Comparison of ENCODE assay signal across 8 cellular contexts in the genomic region with DNA sequence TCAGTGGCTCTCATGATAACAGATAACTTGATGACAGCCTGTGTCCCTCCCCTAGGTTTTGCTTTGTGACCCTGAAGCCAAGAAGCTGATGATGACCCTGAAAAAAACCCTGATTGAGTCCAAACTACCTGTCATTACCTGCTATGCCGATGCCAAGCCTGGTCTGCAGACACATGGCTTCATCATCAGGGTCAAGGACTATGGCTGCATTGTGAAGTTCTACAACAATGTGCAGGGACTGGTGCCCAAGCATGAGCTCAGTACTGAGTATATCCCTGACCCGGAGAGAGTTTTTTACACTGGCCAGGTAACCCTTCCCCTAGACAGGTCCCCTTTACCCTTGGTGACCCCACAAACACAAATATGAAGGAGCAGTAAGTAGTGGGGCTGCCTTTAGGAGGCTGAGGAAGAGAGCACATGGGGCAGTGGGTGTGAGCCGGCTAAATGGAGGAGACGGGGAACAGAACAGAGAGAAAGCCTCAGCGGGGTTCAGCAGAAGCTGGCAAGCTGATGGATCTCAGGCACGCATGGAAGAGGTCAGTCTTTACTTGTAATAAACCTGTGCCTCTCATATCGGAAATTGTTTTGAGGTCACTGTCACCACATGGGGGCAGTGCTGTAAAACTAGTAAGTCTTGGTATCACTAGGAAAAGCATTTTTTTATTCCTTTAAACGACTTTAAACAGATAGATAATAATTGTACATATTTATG. TPM values are rescaled to one million over a fixed set of nuclear protein-coding genes. Genes with fewer than 3 reads are reported as not detected.
DNase-seq lines count a peak whose midpoint lies in the region; ATAC-seq and TF ChIP-seq lines count a peak whose summit lies in the region.

No MANE protein-coding gene starts in this region.

- WGBS in body of pancreas, 2 donors: 37 to 44% methylated on average over 8 of the region's 8 CpGs

- intact Hi-C loops in body of pancreas (cut with DNase I): loop anchor here (10.0 kb wide), 1 partner anchor 178 kb away; no protein-coding TSS in a partner anchor

- TF ChIP-seq CTCF in body of pancreas (IDR thresholded peaks at IDR 0.05): peak; percentile 33 to 67 (median 62)

- peak; percentile 33 for DNase-seq in Daoy (ENCODE audit: low read depth)
- peak; percentile 87 to 88 for DNase-seq in Kasumi-1 (lab: John Stamatoyannopoulos, UW)
- peak; percentile 19 to 66 (median 55) for DNase-seq in T-helper 1 cell
- peak; percentile 66 to 82 (median 76) for DNase-seq in body of pancreas
- peak; percentile 72 for DNase-seq in inferior parietal cortex (ENCODE audit: extremely low spot score)
- DNase-seq in stimulated activated CD4-positive, alpha-beta T cell treated with anti-CD3 and anti-CD28 coated beads, Interleukin-4, amount 100 ng/mL, for 1 hour: peak; percentile 31

- no peaks in the 10 kb centered on the region for H3K4me1 ChIP-seq in body of pancreas

- no peak overlapping the region for H3K27ac ChIP-seq in body of pancreas

- no peaks in the 10 kb centered on the region for H3K9me3 ChIP-seq in body of pancreas

- no peak overlapping the region for H3K4me3 ChIP-seq in body of pancreas

- no peaks in the 10 kb centered on the region for H3K27me3 ChIP-seq in body of pancreas

- TF ChIP-seq POLR2A in body of pancreas (IDR thresholded peaks at IDR 0.05): no peak

- ATAC-seq in body of pancreas (peak; percentile 59), GM21360 (IDR thresholded peaks at IDR 0.05; ENCODE audit: unreplicated experiment) (no peak), HG03439 (IDR thresholded peaks at IDR 0.05; ENCODE audit: unreplicated experiment) (no peak)

- H3K36me3 ChIP-seq in body of pancreas (replicated peaks in 1 of 2; ENCODE audit: insufficient read depth in 1 of 2, low read depth in 2 of 2): peaks cover 13 to 60% of the 10 kb centered on the region in 2 donors

RNA-seq across cellular contexts. Expression of a gene that starts 20.2 kb away (rescaled TPM):
- 44.2 and 51.3 TPM in 2 replicates for total RNA-seq in Daoy (2014; rRNA removed; shearing (Covaris generic))
- total RNA-seq in body of pancreas: 10 to 100 TPM; 13.0 to 32.0 TPM

RNA-seq across cellular contexts. Expression of a gene that starts 20.3 kb away (rescaled TPM):
- total RNA-seq in Daoy (2014; rRNA removed; shearing (Covaris generic)): 588 and 606 TPM in 2 replicates
- total RNA-seq in body of pancreas: 10 to 100 TPM; 75.5 to 85.6 TPM

RNA-seq across cellular contexts. Expression of a gene that starts 35.6 kb away (rescaled TPM):
- 1.9 and 3.8 TPM in 2 replicates for total RNA-seq in Daoy (2014; rRNA removed; shearing (Covaris generic))
- total RNA-seq in body of pancreas: 10 to 100 TPM; 11.4 to 17.8 TPM

RNA-seq across cellular contexts. Expression of a gene that starts 42.1 kb away (rescaled TPM):
- total RNA-seq in Daoy (2014; rRNA removed; shearing (Covaris generic)): not detected in 2 replicates
- not detected for total RNA-seq in body of pancreas

RNA-seq across cellular contexts. Expression of a gene that starts 48.8 kb away (rescaled TPM):
- 7.7 and 9.6 TPM in 2 replicates for total RNA-seq in Daoy (2014; rRNA removed; shearing (Covaris generic))
- 1 to 10 TPM; 2.0 to 5.7 TPM for total RNA-seq in body of pancreas

Comparison
In these comparisons a context has a peak if more than half of its experiments do, and no peak if none do; other contexts are left out.
1. DNase-seq: peak in every context shown above with its lines; median percentile 88 in Kasumi-1; 76 in body of pancreas; 72 in inferior parietal cortex; 55 in T-helper 1 cell; 33 in Daoy; 31 in stimulated activated CD4-positive, alpha-beta T cell treated with anti-CD3 and anti-CD28 coated beads, Interleukin-4, amount 100 ng/mL, for 1 hour.